8 cellular contexts compared by ENCODE assay signal in the genomic region with DNA sequence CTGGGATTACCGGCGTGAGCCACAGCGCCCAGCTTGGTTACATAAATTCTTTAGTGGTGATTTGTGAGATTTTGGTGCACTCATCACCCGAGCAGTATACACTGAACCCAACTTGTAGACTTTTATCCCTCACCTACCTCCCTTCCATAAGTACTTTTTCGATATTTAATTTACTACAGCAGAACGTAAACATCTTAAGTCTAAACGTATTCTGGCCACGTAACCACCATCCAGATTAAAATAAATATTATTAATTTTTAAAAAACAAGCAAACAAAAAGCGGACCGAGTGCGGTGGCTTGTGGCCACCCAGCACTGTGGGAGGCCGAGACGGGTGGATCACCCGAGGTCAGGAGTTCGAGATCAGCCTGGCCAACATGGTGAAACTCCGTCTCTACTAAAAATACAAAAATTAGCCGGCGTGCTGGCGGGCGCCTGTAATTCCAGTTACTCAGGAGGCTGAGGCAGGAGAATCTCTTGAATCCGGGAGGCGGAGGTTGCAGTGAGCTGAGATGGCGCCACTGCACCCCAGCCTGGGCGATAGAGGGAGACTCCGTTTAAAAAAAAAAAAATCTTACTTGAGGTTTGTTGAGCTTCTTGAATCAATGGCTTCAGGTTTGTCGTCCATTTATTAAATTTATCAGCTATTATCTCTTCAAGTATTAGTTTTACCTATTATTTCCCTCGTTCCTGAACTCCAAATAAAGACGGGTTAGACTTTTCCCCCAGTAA. TPM values are rescaled to one million over a fixed set of nuclear protein-coding genes. Genes with fewer than 3 reads are reported as not detected.
DNase-seq lines count a peak whose midpoint lies in the region; ATAC-seq and TF ChIP-seq lines count a peak whose summit lies in the region.
"Not testable (repeated sequence)": the region's sequence is repeated elsewhere in the genome, so short reads cannot be mapped to it uniquely, and the experiment has no call there.

No MANE protein-coding gene starts in this region.

- peaks cover 26% of the 10 kb centered on the region for H3K4me1 Mint-ChIP-seq in activated CD8-positive, alpha-beta T cell treated with anti-CD3 and anti-CD28 coated beads for 36 hours (ENCODE audit: low read depth)
- H3K4me1 Mint-ChIP-seq in memory B cell, result peaks cover 15% of the 10 kb centered on the region

- peak in 56 of 76 experiments; percentile 13 to 77 (median 44) for DNase-seq in HUDEP-2 (lab: John Stamatoyannopoulos, UW; ENCODE audit: unreplicated experiment in 76 of 76)
- DNase-seq in OCI-M1 (lab: John Stamatoyannopoulos, UW), result peak; percentile 89
- peak; percentile 74 for DNase-seq in activated CD8-positive, alpha-beta T cell treated with anti-CD3 and anti-CD28 coated beads for 36 hours
- peak; percentile 13 for DNase-seq in effector CD8-positive, alpha-beta T cell (lab: John Stamatoyannopoulos, UW)
- peak; percentile 32 to 56 for DNase-seq in memory B cell (ENCODE audit: low spot score in 2 of 2)
- DNase-seq in stimulated activated CD4-positive, alpha-beta T cell treated with anti-CD3 and anti-CD28 coated beads, Interleukin-2, amount 100 ng/mL, for 48 hours, result peak; percentile 41 to 49

- H3K27me3 Mint-ChIP-seq in activated CD8-positive, alpha-beta T cell treated with anti-CD3 and anti-CD28 coated beads for 36 hours; memory B cell: not testable (repeated sequence)

- POLR2A ChIA-PET in activated CD8-positive, alpha-beta T cell treated with anti-CD3 and anti-CD28 coated beads for 36 hours (lab: Charles Lee), result interaction anchor here (0.6 to 3.9 kb wide), 4 partner anchors 36 to 315 kb away, joined by 3 to 31 read pairs (median 3); a partner anchor contains a TSS

- not testable (repeated sequence) for H3K9me3 Mint-ChIP-seq in activated CD8-positive, alpha-beta T cell treated with anti-CD3 and anti-CD28 coated beads for 36 hours; memory B cell

- not testable (repeated sequence) for H3K27ac Mint-ChIP-seq in activated CD8-positive, alpha-beta T cell treated with anti-CD3 and anti-CD28 coated beads for 36 hours; memory B cell

- H3K36me3 Mint-ChIP-seq in activated CD8-positive, alpha-beta T cell treated with anti-CD3 and anti-CD28 coated beads for 36 hours (ENCODE audit: low read depth), result peaks cover 35% of the 10 kb centered on the region
- peaks cover 13% of the 10 kb centered on the region for H3K36me3 Mint-ChIP-seq in memory B cell

- not testable (repeated sequence) for H3K4me3 Mint-ChIP-seq in activated CD8-positive, alpha-beta T cell treated with anti-CD3 and anti-CD28 coated beads for 36 hours; memory B cell

- intact Hi-C loops in activated CD8-positive, alpha-beta T cell treated with anti-CD3 and anti-CD28 coated beads for 36 hours (cut with micrococcal nuclease), result loop anchor here (5.0 kb wide), 1 partner anchor 316 kb away; a partner anchor contains a TSS

- peak overlapping the region; percentile 53 for H3K27ac ChIP-seq in C4-2B

- peak; percentile 14 for ATAC-seq in GM21381 (IDR thresholded peaks at IDR 0.05; ENCODE audit: unreplicated experiment)
- peak; percentile 31 for ATAC-seq in activated CD8-positive, alpha-beta T cell treated with anti-CD3 and anti-CD28 coated beads for 36 hours
- ATAC-seq in memory B cell (ENCODE audit: low read depth), result peak; percentile 25

- CTCF ChIA-PET in activated CD8-positive, alpha-beta T cell treated with anti-CD3 and anti-CD28 coated beads for 36 hours (lab: Charles Lee), result interaction anchor here (0.6 to 3.3 kb wide), 13 partner anchors 23 to 315 kb away, joined by 3 to 17 read pairs (median 4); a partner anchor contains a TSS

- TF ChIP-seq CTCF in C4-2B (conservative IDR thresholded peaks at IDR 0.05), result peak; percentile 17
- not testable (repeated sequence) for TF ChIP-seq CTCF in activated CD8-positive, alpha-beta T cell treated with anti-CD3 and anti-CD28 coated beads for 36 hours (IDR thresholded peaks at IDR 0.05)

RNA-seq across cellular contexts. Expression of a gene that starts 1.0 kb away (rescaled TPM):
- 100 to 1,000 TPM; 328 to 333 TPM for total RNA-seq in activated CD8-positive, alpha-beta T cell treated with anti-CD3 and anti-CD28 coated beads for 36 hours

RNA-seq across cellular contexts. Expression of a gene that starts 6.7 kb away (rescaled TPM):
- not detected for total RNA-seq in activated CD8-positive, alpha-beta T cell treated with anti-CD3 and anti-CD28 coated beads for 36 hours

RNA-seq across cellular contexts. Expression of a gene that starts 13.3 kb away (rescaled TPM):
- total RNA-seq in activated CD8-positive, alpha-beta T cell treated with anti-CD3 and anti-CD28 coated beads for 36 hours, result 10 to 100 TPM; 25.7 to 27.3 TPM

RNA-seq across cellular contexts. Expression of a gene that starts 37.9 kb away (rescaled TPM):
- total RNA-seq in activated CD8-positive, alpha-beta T cell treated with anti-CD3 and anti-CD28 coated beads for 36 hours, result 10 to 100 TPM; 76.8 to 83.2 TPM

RNA-seq across cellular contexts. Expression of a gene that starts 43.6 kb away (rescaled TPM):
- total RNA-seq in activated CD8-positive, alpha-beta T cell treated with anti-CD3 and anti-CD28 coated beads for 36 hours, result not detected

Comparison
In these comparisons a context has a peak if more than half of its experiments do, and no peak if none do; other contexts are left out.
1. Peak in every context shown above with its lines: DNase-seq, ATAC-seq and H3K27ac ChIP-seq.
2. DNase-seq: peak in every context shown above with its lines; median percentile 89 in OCI-M1; 74 in activated CD8-positive, alpha-beta T cell treated with anti-CD3 and anti-CD28 coated beads for 36 hours; 45 in stimulated activated CD4-positive, alpha-beta T cell treated with anti-CD3 and anti-CD28 coated beads, Interleukin-2, amount 100 ng/mL, for 48 hours; 44 in memory B cell; 44 in HUDEP-2; 13 in effector CD8-positive, alpha-beta T cell.